8 cellular contexts compared by ENCODE assay signal in the genomic region with DNA sequence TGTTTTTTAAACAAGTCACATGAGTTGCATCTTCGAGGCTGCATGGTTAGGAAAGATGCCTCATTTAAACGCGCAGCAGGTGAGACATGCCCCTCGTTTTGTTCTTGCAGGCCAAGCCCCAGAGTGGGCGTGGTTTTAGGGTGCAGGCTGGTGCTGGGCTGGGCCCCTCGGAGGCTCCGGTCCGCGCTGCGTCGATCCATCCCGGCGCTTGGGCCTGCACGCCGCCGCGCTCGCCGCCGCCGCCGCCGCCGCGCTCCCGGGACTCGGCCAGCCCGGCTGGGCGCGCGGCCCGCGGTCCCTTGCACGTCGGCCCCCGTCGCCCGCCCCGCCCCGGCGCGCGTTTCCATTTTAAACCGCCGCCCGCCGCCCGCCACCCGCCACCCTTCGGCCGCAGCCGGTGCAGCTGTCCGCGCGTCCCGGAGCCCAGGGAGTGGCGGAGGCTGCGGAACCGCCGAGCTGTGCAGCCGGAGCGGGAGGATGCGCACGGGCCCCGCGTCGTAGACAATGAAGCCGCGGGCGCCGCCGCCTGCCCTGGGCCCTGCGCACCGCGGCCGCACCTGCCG.
DNase-seq lines count a peak whose midpoint lies in the region; ATAC-seq and TF ChIP-seq lines count a peak whose summit lies in the region.

No MANE protein-coding gene starts in this region.

- H3K36me3 ChIP-seq in ES-I3 (ENCODE audit: insufficient read depth, low read length) (no peaks in the 10 kb centered on the region), esophagus (ENCODE audit: control insufficient read depth in 2 of 2, insufficient read depth in 2 of 2, low read length in 1 of 2) (no peaks in the 10 kb centered on the region), mesendoderm (ENCODE audit: control insufficient read depth, insufficient read depth, low read length) (no peaks in the 10 kb centered on the region)

- ATAC-seq in activated CD8-positive, alpha-beta T cell treated with anti-CD3 and anti-CD28 coated beads for 36 hours, result peak; percentile 74
- peak; percentile 30 for ATAC-seq in stimulated activated naive CD8-positive, alpha-beta T cell treated with anti-CD3 and anti-CD28 coated beads, Interleukin-15, Interleukin-2, amounts not matched to agents 100 U/mL and 50 U/mL, for 24 hours
- no peak for ATAC-seq in HG02981 (IDR thresholded peaks at IDR 0.05; ENCODE audit: unreplicated experiment)

- H2BK5ac ChIP-seq in mesendoderm (ENCODE audit: low read length), result no peak overlapping the region

- peaks cover 46% of the 10 kb centered on the region for H3K27me3 Mint-ChIP-seq in activated CD8-positive, alpha-beta T cell treated with anti-CD3 and anti-CD28 coated beads for 36 hours
- peaks cover 56 to 73% (median 57%) of the 10 kb centered on the region in 3 donors for H3K27me3 Mint-ChIP-seq in CD14-positive monocyte (ENCODE audit: low read depth in 3 of 3)

- no peak overlapping the region for H2AK5ac ChIP-seq in mesendoderm (ENCODE audit: low read length)

- WGBS in esophagus, 2 donors, result 1% methylated on average over 46 to 77 of the region's 77 CpGs
- WGBS in mesendoderm (ENCODE audit: extremely low coverage, insufficient coverage, low lambda C conversion rate), result no CpG with 5 or more reads among the region's 77 CpGs

- POLR2A ChIA-PET in activated CD8-positive, alpha-beta T cell treated with anti-CD3 and anti-CD28 coated beads for 36 hours (lab: Charles Lee), result no interaction called here

- H3K36me3 Mint-ChIP-seq in activated CD8-positive, alpha-beta T cell treated with anti-CD3 and anti-CD28 coated beads for 36 hours (ENCODE audit: low read depth), result no peaks in the 10 kb centered on the region
- H3K36me3 Mint-ChIP-seq in CD14-positive monocyte, result peaks cover 0 to 2% of the 10 kb centered on the region in 2 donors

- no peak overlapping the region for H3K4me3 Mint-ChIP-seq in activated CD8-positive, alpha-beta T cell treated with anti-CD3 and anti-CD28 coated beads for 36 hours
- peak overlapping the region in 1 of 2 donors; percentile 76 for H3K4me3 Mint-ChIP-seq in CD14-positive monocyte

- peak overlapping the region in 1 of 2 donors; percentile 22 for H3K27ac ChIP-seq in esophagus (ENCODE audit: low read depth in 2 of 2, low read length in 1 of 2)
- H3K27ac ChIP-seq in mesendoderm (ENCODE audit: low read depth, low read length), result no peak overlapping the region

- no peaks in the 10 kb centered on the region for H3K9me3 Mint-ChIP-seq in activated CD8-positive, alpha-beta T cell treated with anti-CD3 and anti-CD28 coated beads for 36 hours
- H3K9me3 Mint-ChIP-seq in CD14-positive monocyte, result peaks cover 0 to 3% (median 0%) of the 10 kb centered on the region in 7 donors

- H3K4me1 ChIP-seq in ES-I3 (ENCODE audit: insufficient read depth, low read length), result peaks cover 37% of the 10 kb centered on the region
- H3K4me1 ChIP-seq in esophagus (ENCODE audit: control insufficient read depth in 2 of 2, insufficient read depth in 2 of 2, low read length in 1 of 2), result peaks cover 0 to 17% of the 10 kb centered on the region in 2 donors
- H3K4me1 ChIP-seq in mesendoderm (ENCODE audit: control insufficient read depth, low read depth, low read length), result no peaks in the 10 kb centered on the region

- no peak overlapping the region for H3K4ac ChIP-seq in mesendoderm (ENCODE audit: low read depth, low read length)

- H3K4me3 ChIP-seq in esophagus (ENCODE audit: low read depth in 1 of 2, low read length in 2 of 2) (peak overlapping the region; percentile 58 to 66), mesendoderm (ENCODE audit: low read length) (no peak overlapping the region)

- H3K4me1 Mint-ChIP-seq in activated CD8-positive, alpha-beta T cell treated with anti-CD3 and anti-CD28 coated beads for 36 hours (ENCODE audit: low read depth), result no peaks in the 10 kb centered on the region
- no peaks in the 10 kb centered on the region for H3K4me1 Mint-ChIP-seq in CD14-positive monocyte

- H3K18ac ChIP-seq in mesendoderm (ENCODE audit: low read length), result no peak overlapping the region

- H3K9ac ChIP-seq in ES-I3 (ENCODE audit: low read depth, low read length), result peak overlapping the region; percentile 47; the same call in 1 of the 2 replicates
- peak overlapping the region; percentile 27 for H3K9ac ChIP-seq in mesendoderm (ENCODE audit: low read length)

- CTCF ChIA-PET in activated CD8-positive, alpha-beta T cell treated with anti-CD3 and anti-CD28 coated beads for 36 hours (lab: Charles Lee), result no interaction called here

- intact Hi-C loops in activated CD8-positive, alpha-beta T cell treated with anti-CD3 and anti-CD28 coated beads for 36 hours (cut with micrococcal nuclease), result no loop called here
- intact Hi-C loops in CD14-positive monocyte (cut with micrococcal nuclease), result no loop called here

- H3K9me3 ChIP-seq in ES-I3 (ENCODE audit: control insufficient read depth, insufficient read depth, low read length), result no peaks in the 10 kb centered on the region
- H3K9me3 ChIP-seq in esophagus (ENCODE audit: control insufficient read depth in 2 of 2, insufficient read depth in 1 of 2, low read depth in 1 of 2, low read length in 1 of 2), result peaks cover 0 to 3% of the 10 kb centered on the region in 2 donors

- peak overlapping the region; percentile 85 for H3K4me2 ChIP-seq in mesendoderm (ENCODE audit: low read length)

- peaks cover 5% of the 10 kb centered on the region for H3K79me1 ChIP-seq in mesendoderm (ENCODE audit: low read length)

- H3K27me3 ChIP-seq in esophagus (ENCODE audit: control insufficient read depth in 1 of 2, insufficient read depth in 2 of 2, low read length in 2 of 2) (peaks cover 0 to 3% of the 10 kb centered on the region in 2 donors), mesendoderm (ENCODE audit: insufficient read depth, low read length, poor library complexity) (peaks cover 12% of the 10 kb centered on the region)

- no peak overlapping the region for H4K5ac ChIP-seq in mesendoderm (ENCODE audit: low read length)

- no peak for TF ChIP-seq CTCF in activated CD8-positive, alpha-beta T cell treated with anti-CD3 and anti-CD28 coated beads for 36 hours (IDR thresholded peaks at IDR 0.05)
- TF ChIP-seq CTCF in CD14-positive monocyte (IDR thresholded peaks at IDR 0.05), result no peak

- H2BK15ac ChIP-seq in mesendoderm (replicated peaks; ENCODE audit: low read depth), result no peak overlapping the region

- no peak overlapping the region for H3K56ac ChIP-seq in mesendoderm (ENCODE audit: low read length)

- no peak overlapping the region for H4K8ac ChIP-seq in mesendoderm (ENCODE audit: low read depth, low read length)

- no peak overlapping the region for H2BK120ac ChIP-seq in mesendoderm (ENCODE audit: low read depth, low read length)

- peaks cover 2% of the 10 kb centered on the region for H3K79me2 ChIP-seq in mesendoderm (ENCODE audit: control insufficient read depth, insufficient read depth, low read length)

- peak; percentile 59 for DNase-seq in NCI-H2107 (lab: John Stamatoyannopoulos, UW)
- DNase-seq in activated CD8-positive, alpha-beta T cell treated with anti-CD3 and anti-CD28 coated beads for 36 hours, result peak; percentile 37
- peak; percentile 89 for DNase-seq in mesendoderm
- DNase-seq in stimulated activated naive CD8-positive, alpha-beta T cell treated with anti-CD3 and anti-CD28 coated beads, Interleukin-15, Interleukin-2, amounts not matched to agents 100 U/mL and 50 U/mL, for 24 hours, result peak; percentile 31
- no peak for DNase-seq in CD14-positive monocyte (ENCODE audit: low spot score)

- H3K23ac ChIP-seq in mesendoderm (ENCODE audit: low read length), result no peak overlapping the region

- no peak overlapping the region for H3K27ac Mint-ChIP-seq in activated CD8-positive, alpha-beta T cell treated with anti-CD3 and anti-CD28 coated beads for 36 hours
- H3K27ac Mint-ChIP-seq in CD14-positive monocyte, result no peak overlapping the region
